In genomic region chr1:37682334-37682987, GRCh38 we compare ENCODE assay signal across 9 cellular contexts. TPM values are rescaled to one million over a fixed set of nuclear protein-coding genes. Genes with fewer than 3 reads are reported as not detected.
DNase-seq lines count a peak whose midpoint lies in the region; ATAC-seq, FAIRE-seq and TF ChIP-seq lines count a peak whose summit lies in the region.
"Had no signal": no experiment of that assay in that cellular context is flagged by ENCODE, and none has a peak within 500 bp of the region (broad histone marks: within the 10 kb centered on the region; RNA-seq: fewer than 3 reads in every experiment).

No MANE protein-coding gene starts in this region.

- no peaks in the 10 kb centered on the region for H3K27me3 ChIP-seq in right atrium auricular region
- H3K27me3 ChIP-seq in sigmoid colon: no peaks in the 10 kb centered on the region

- no peaks in the 10 kb centered on the region for H3K4me1 ChIP-seq in right atrium auricular region
- peaks cover 0 to 8% (median 1%) of the 10 kb centered on the region in 4 donors for H3K4me1 ChIP-seq in sigmoid colon

- peak; percentile 91 for FAIRE-seq in GM12891 (lab: Jason Lieb, UNC)

- ATAC-seq in HG03280 (IDR thresholded peaks at IDR 0.05; ENCODE audit: unreplicated experiment) (no peak), HG03025 (IDR thresholded peaks at IDR 0.05; ENCODE audit: low FRiP score, unreplicated experiment) (no peak)

- no peaks in the 10 kb centered on the region for H3K9me3 ChIP-seq in right atrium auricular region
- no peaks in the 10 kb centered on the region for H3K9me3 ChIP-seq in sigmoid colon

- no peak for TF ChIP-seq EP300 in sigmoid colon (IDR thresholded peaks at IDR 0.05)

- 74 to 77% methylated on average over 5 of the region's 5 CpGs for WGBS in sigmoid colon, 2 donors

- H3K36me3 ChIP-seq in right atrium auricular region: peaks cover 49% of the 10 kb centered on the region
- H3K36me3 ChIP-seq in sigmoid colon: peaks cover 6 to 48% (median 31%) of the 10 kb centered on the region in 4 donors

- H3K27ac ChIP-seq in right atrium auricular region (no peak overlapping the region), sigmoid colon (no peak overlapping the region)

- TF ChIP-seq CTCF in right atrium auricular region (IDR thresholded peaks at IDR 0.05) (peak; percentile 81 to 89), sigmoid colon (IDR thresholded peaks at IDR 0.05) (peak; percentile 56 to 82 (median 80))

- DNase-seq in GM12891 (ENCODE audit: insufficient read length, low spot score) (no peak), NCI-H1694 treated with DMSO at 0.1 percent for 48 hours (lab: John Stamatoyannopoulos, UW) (peak; percentile 37), T-helper 22 cell (ENCODE audit: low read depth) (peak; percentile 35), amniotic stem cell (lab: John Stamatoyannopoulos, UW) (peak; percentile 59), right atrium auricular region (ENCODE audit: low spot score) (peak; percentile 82), sigmoid colon (peak; percentile 81)

- H3K4me3 ChIP-seq in right atrium auricular region (no peak overlapping the region), sigmoid colon (no peak overlapping the region)

- no peak for TF ChIP-seq POLR2A in GM12891 (IDR thresholded peaks at IDR 0.05; ENCODE audit: low read depth, low read length)
- TF ChIP-seq POLR2A in sigmoid colon (IDR thresholded peaks at IDR 0.05): no peak

- intact Hi-C loops in sigmoid colon (cut with DNase I): loop anchor here (1.0 to 5.0 kb wide), 3 partner anchors 79 to 228 kb away; no protein-coding TSS in a partner anchor

TF ChIP-seq in GM12891, 5 proteins besides CTCF, POLR2A, EP300 and RAD21:
- TF ChIP-seq PAX5 (IDR thresholded peaks at IDR 0.05; ENCODE audit: insufficient read depth, low read length, severe bottlenecking): no peak
- peak; percentile 42 for TF ChIP-seq SPI1 (IDR thresholded peaks at IDR 0.05; ENCODE audit: low read depth, low read length)
- TF ChIP-seq TAF1 (IDR thresholded peaks at IDR 0.05; ENCODE audit: low read depth, low read length): no peak
- TF ChIP-seq POU2F2 (IDR thresholded peaks at IDR 0.05; ENCODE audit: low read depth, low read length): no peak
- no peak for TF ChIP-seq POLR2AphosphoS5 (IDR thresholded peaks at IDR 0.05; ENCODE audit: low read depth, low read length)
TF ChIP-seq in GM12891: peak in this region for 1.

RNA-seq across cellular contexts. Expression of gene CDCA8, which starts 9.9 kb away (rescaled TPM):
- polyA plus RNA-seq in GM12891 (2012; ENCODE audit: low read depth, missing spikeins): 31.0 TPM
- total RNA-seq in right atrium auricular region (under 1 TPM; 0.48 to 0.55 TPM), sigmoid colon (under 1 TPM in 3 of 4 donors, not detected in 1; under 0.01 to 0.55 (median 0.16) TPM)
- 10 to 100 TPM in 1 of 3 donors, 1 to 10 TPM in 2; 4.8 to 21.4 (median 6.7) TPM for polyA plus RNA-seq in sigmoid colon

RNA-seq across cellular contexts. Expression of gene RSPO1, which starts 47.8 kb away (rescaled TPM):
- polyA plus RNA-seq in GM12891 (2012; ENCODE audit: low read depth, missing spikeins): not detected
- total RNA-seq in right atrium auricular region (1 to 10 TPM; 6.3 to 9.1 TPM), sigmoid colon (1 to 10 TPM in 1 of 4 donors, under 1 TPM in 3; 0.41 to 2.2 (median 0.77) TPM)
- polyA plus RNA-seq in sigmoid colon: 1 to 10 TPM in 1 of 3 donors, under 1 TPM in 2; 0.46 to 1.8 (median 0.92) TPM
- total RNA-seq: mononuclear cell had no signal
